ENCODE assay signal across 1 cellular context in the genomic region with DNA sequence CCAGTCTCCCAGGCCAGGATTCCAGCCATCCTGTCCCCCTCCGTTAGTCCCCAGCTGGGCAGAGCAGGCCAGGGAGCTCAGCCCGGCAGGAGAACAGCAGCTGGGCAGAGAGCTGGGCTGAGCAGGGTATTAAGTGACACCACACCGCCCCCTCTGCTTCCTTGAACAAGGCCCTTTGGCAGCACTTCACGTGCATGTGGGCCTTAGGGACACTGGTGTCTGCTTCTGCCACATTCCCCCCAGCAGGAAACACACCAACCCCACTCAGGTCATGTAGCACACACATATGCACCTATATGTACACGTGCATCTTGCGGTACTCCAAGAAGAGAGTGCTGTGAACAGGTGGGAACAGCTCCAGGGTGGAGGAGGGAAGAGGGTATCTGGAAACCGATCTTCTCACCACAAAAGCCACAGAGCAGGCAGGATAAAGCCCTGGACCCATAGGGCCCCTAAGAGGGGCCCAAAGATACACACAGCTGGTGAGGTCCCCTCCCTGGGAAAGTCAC.
TF ChIP-seq lines count a peak whose summit lies in the region.

No MANE protein-coding gene starts in this region.

TF ChIP-seq in HEK293, 187 proteins besides CTCF, POLR2A, EP300 and RAD21 (continued from another document and continues in another):
- TF ChIP-seq ZSCAN18 (tag by site-specific recombination; IDR thresholded peaks at IDR 0.05): no peak
- no peak for TF ChIP-seq ZNF830 (tag by site-specific recombination; IDR thresholded peaks at IDR 0.05; ENCODE audit: low read depth)
- no peak for TF ChIP-seq PRDM10 (tag by site-specific recombination; IDR thresholded peaks at IDR 0.05)
- peak; percentile 47; the same call in 1 of the 2 replicates for TF ChIP-seq ZNF335 (tag by site-specific recombination; conservative IDR thresholded peaks at IDR 0.05)
- no peak for TF ChIP-seq ZNF654 (tag by site-specific recombination; IDR thresholded peaks at IDR 0.05; ENCODE audit: low read depth)
- no peak for TF ChIP-seq HOXC10 (CRISPR knock-in tag; IDR thresholded peaks at IDR 0.05)
- TF ChIP-seq PRDM2 (tag by site-specific recombination; IDR thresholded peaks at IDR 0.05; ENCODE audit: borderline replicate concordance): no peak
- TF ChIP-seq, protein P1, sequence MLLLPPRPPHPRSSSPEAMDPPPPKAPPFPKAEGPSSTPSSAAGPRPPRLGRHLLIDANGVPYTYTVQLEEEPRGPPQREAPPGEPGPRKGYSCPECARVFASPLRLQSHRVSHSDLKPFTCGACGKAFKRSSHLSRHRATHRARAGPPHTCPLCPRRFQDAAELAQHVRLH (tag by site-specific recombination; IDR thresholded peaks at IDR 0.05): no peak
- no peak for TF ChIP-seq ZNF621 (tag by site-specific recombination; IDR thresholded peaks at IDR 0.05)
- no peak for TF ChIP-seq ZNF391 (tag by site-specific recombination; IDR thresholded peaks at IDR 0.05; ENCODE audit: borderline replicate concordance, low read depth)
- TF ChIP-seq ZNF747 (tag by site-specific recombination; IDR thresholded peaks at IDR 0.05): no peak
- TF ChIP-seq ZNF623 (tag by site-specific recombination; IDR thresholded peaks at IDR 0.05): no peak
- TF ChIP-seq SP2 (tag by site-specific recombination; IDR thresholded peaks at IDR 0.05): no peak
- TF ChIP-seq ZNF629 (tag by site-specific recombination; IDR thresholded peaks at IDR 0.05): no peak
- TF ChIP-seq ZNF791 (tag by site-specific recombination; IDR thresholded peaks at IDR 0.05): no peak
- TF ChIP-seq ZNF146 (tag by site-specific recombination; IDR thresholded peaks at IDR 0.05): no peak
- no peak for TF ChIP-seq MEIS1 (CRISPR knock-in tag; IDR thresholded peaks at IDR 0.05; ENCODE audit: borderline replicate concordance)
- TF ChIP-seq ZNF473 (tag by site-specific recombination; IDR thresholded peaks at IDR 0.05): no peak
- TF ChIP-seq ZNF280D (tag by site-specific recombination; IDR thresholded peaks at IDR 0.05): no peak
- no peak for TF ChIP-seq ZNF112 (tag by site-specific recombination; IDR thresholded peaks at IDR 0.05)
- TF ChIP-seq ZNF133 (tag by site-specific recombination; IDR thresholded peaks at IDR 0.05): no peak
- no peak for TF ChIP-seq ZNF121 (tag by site-specific recombination; IDR thresholded peaks at IDR 0.05)
- TF ChIP-seq SETDB1 (IDR thresholded peaks at IDR 0.05; ENCODE audit: insufficient read length, low read length): no peak
- TF ChIP-seq ZBTB10 (tag by site-specific recombination; IDR thresholded peaks at IDR 0.05): no peak
- TF ChIP-seq ZNF18 (tag by site-specific recombination; IDR thresholded peaks at IDR 0.05): peak; percentile 95
- no peak for TF ChIP-seq ZNF174 (tag by site-specific recombination; IDR thresholded peaks at IDR 0.05)
- no peak for TF ChIP-seq ZNF521 (tag by site-specific recombination; IDR thresholded peaks at IDR 0.05)
- TF ChIP-seq ZNF341 (tag by site-specific recombination; IDR thresholded peaks at IDR 0.05; ENCODE audit: low read depth): peak; percentile 97
- no peak for TF ChIP-seq ZNF394 (tag by site-specific recombination; IDR thresholded peaks at IDR 0.05; ENCODE audit: borderline replicate concordance)
- no peak for TF ChIP-seq ZNF155 (tag by site-specific recombination; IDR thresholded peaks at IDR 0.05)
- no peak for TF ChIP-seq BCL6B (tag by site-specific recombination; IDR thresholded peaks at IDR 0.05)
- TF ChIP-seq ZXDB (tag by site-specific recombination; IDR thresholded peaks at IDR 0.05): peak; percentile 54
- TF ChIP-seq ZNF302 (tag by site-specific recombination; IDR thresholded peaks at IDR 0.05; ENCODE audit: low read depth): no peak
- no peak for TF ChIP-seq ZFP3 (tag by site-specific recombination; IDR thresholded peaks at IDR 0.05; ENCODE audit: low read depth)
